In the genomic region with DNA sequence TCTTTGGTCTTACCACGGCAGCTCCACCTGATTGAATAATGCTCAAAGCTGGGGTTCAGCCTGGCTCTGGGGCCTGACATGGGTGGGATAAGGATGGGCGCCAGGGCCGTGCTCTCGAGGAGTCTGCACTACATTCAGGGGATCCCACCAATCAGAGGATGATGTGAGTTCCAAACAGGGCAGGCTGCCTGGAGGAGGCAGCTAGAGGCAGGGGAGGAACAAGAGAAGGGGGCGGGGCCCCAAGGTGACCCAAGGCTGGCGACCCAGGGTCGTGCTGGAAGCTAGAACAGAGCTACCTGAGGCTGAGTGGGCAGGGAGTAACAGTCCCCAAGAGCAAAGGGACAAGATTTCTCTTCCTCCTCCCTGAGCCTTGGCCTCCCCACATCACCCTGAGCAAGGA, we compare ENCODE assay signal across 22 cellular contexts.
"Had no signal": no experiment of that assay in that cellular context is flagged by ENCODE, and none has a peak within 500 bp of the region (broad histone marks: within the 10 kb centered on the region; RNA-seq: fewer than 3 reads in every experiment).

No MANE protein-coding gene starts in this region.

- H3K4me3 Mint-ChIP-seq: activated CD4-positive, alpha-beta memory T cell treated with anti-CD3 and anti-CD28 coated beads, Interleukin-2, amount 10 ng/mL, durations not matched to agents 7 days and 5 days; activated naive CD4-positive, alpha-beta T cell treated with anti-CD3 and anti-CD28 coated beads, Interleukin-2, amount 50 U/mL, for 24 hours; central memory CD8-positive, alpha-beta T cell; neural progenitor cell; stimulated activated memory B cell treated with anti-CD40 and anti-IgM and Interleukin-4, amounts not matched to agents 10 μg/mL and 1 μg/mL and 100 μg/mL, for 72 hours; T-helper 2 cell treated with Interferon-gamma antibody and Interleukin-4, amounts not matched to agents 5 μg/mL and 100 μg/mL, for 36 hours had no signal

- H3K27ac ChIP-seq: ascending aorta, colonic mucosa, neural progenitor cell, pancreas, sigmoid colon, thyroid gland had no signal

- DNase-seq: activated CD4-positive, alpha-beta memory T cell treated with anti-CD3 and anti-CD28 coated beads, Interleukin-2, amount 10 ng/mL, durations not matched to agents 7 days and 5 days; activated CD4-positive, alpha-beta T cell treated with anti-CD3 and anti-CD28 coated beads for 48 hours; activated CD4-positive, CD25-positive, alpha-beta regulatory T cell; activated gamma-delta T cell; activated T-cell treated with anti-CD3 and anti-CD28 coated beads, Interleukin-2, amount 50 U/mL, for 48 hours; colonic mucosa; erythroblast; foreskin melanocyte; glutamatergic neuron; hippocampal formation; kidney glomerular epithelial cell; left ventricle myocardium superior; sigmoid colon; stimulated activated CD4-positive, alpha-beta T cell treated with anti-CD3 and anti-CD28 coated beads, Interleukin-4, amount 100 ng/mL, for 4 hours; thyroid gland had no signal

- H3K9me3 Mint-ChIP-seq: activated CD4-positive, alpha-beta memory T cell treated with anti-CD3 and anti-CD28 coated beads, Interleukin-2, amount 10 ng/mL, durations not matched to agents 7 days and 5 days; activated naive CD4-positive, alpha-beta T cell treated with anti-CD3 and anti-CD28 coated beads, Interleukin-2, amount 50 U/mL, for 24 hours; central memory CD8-positive, alpha-beta T cell; neural progenitor cell; stimulated activated memory B cell treated with anti-CD40 and anti-IgM and Interleukin-4, amounts not matched to agents 10 μg/mL and 1 μg/mL and 100 μg/mL, for 72 hours; T-helper 2 cell treated with Interferon-gamma antibody and Interleukin-4, amounts not matched to agents 5 μg/mL and 100 μg/mL, for 36 hours had no signal

- H3K27me3 Mint-ChIP-seq: activated naive CD4-positive, alpha-beta T cell treated with anti-CD3 and anti-CD28 coated beads, Interleukin-2, amount 50 U/mL, for 24 hours had no signal

- H3K36me3 Mint-ChIP-seq: activated naive CD4-positive, alpha-beta T cell treated with anti-CD3 and anti-CD28 coated beads, Interleukin-2, amount 50 U/mL, for 24 hours; neural progenitor cell; stimulated activated memory B cell treated with anti-CD40 and anti-IgM and Interleukin-4, amounts not matched to agents 10 μg/mL and 1 μg/mL and 100 μg/mL, for 72 hours had no signal

- ATAC-seq: left ventricle myocardium superior; pancreas; stimulated activated memory B cell treated with anti-CD40 and anti-IgM and Interleukin-4, amounts not matched to agents 10 μg/mL and 1 μg/mL and 100 μg/mL, for 72 hours had no signal

- H3K27ac Mint-ChIP-seq: activated CD4-positive, alpha-beta memory T cell treated with anti-CD3 and anti-CD28 coated beads, Interleukin-2, amount 10 ng/mL, durations not matched to agents 7 days and 5 days; activated naive CD4-positive, alpha-beta T cell treated with anti-CD3 and anti-CD28 coated beads, Interleukin-2, amount 50 U/mL, for 24 hours; neural progenitor cell; stimulated activated memory B cell treated with anti-CD40 and anti-IgM and Interleukin-4, amounts not matched to agents 10 μg/mL and 1 μg/mL and 100 μg/mL, for 72 hours; T-helper 2 cell treated with Interferon-gamma antibody and Interleukin-4, amounts not matched to agents 5 μg/mL and 100 μg/mL, for 36 hours had no signal

- H3K4me1 Mint-ChIP-seq: activated CD4-positive, alpha-beta memory T cell treated with anti-CD3 and anti-CD28 coated beads, Interleukin-2, amount 10 ng/mL, durations not matched to agents 7 days and 5 days; activated naive CD4-positive, alpha-beta T cell treated with anti-CD3 and anti-CD28 coated beads, Interleukin-2, amount 50 U/mL, for 24 hours; central memory CD8-positive, alpha-beta T cell; stimulated activated memory B cell treated with anti-CD40 and anti-IgM and Interleukin-4, amounts not matched to agents 10 μg/mL and 1 μg/mL and 100 μg/mL, for 72 hours had no signal
